ENCODE assay signal across 19 cellular contexts in genomic region chr20:58665606-58666005, GRCh38. TPM values are rescaled to one million over a fixed set of nuclear protein-coding genes. Genes with fewer than 3 reads are reported as not detected.
DNase-seq lines count a peak whose midpoint lies in the region; ATAC-seq, FAIRE-seq and TF ChIP-seq lines count a peak whose summit lies in the region.
"Had no signal": no experiment of that assay in that cellular context is flagged by ENCODE, and none has a peak within 500 bp of the region (broad histone marks: within the 10 kb centered on the region; RNA-seq: fewer than 3 reads in every experiment).

No MANE protein-coding gene starts in this region.

- peaks cover 67 to 80% of the 10 kb centered on the region in 2 experiments for H3K4me1 Mint-ChIP-seq in H9

- H3K36me3 ChIP-seq in H1 (ENCODE audit: control insufficient read depth in 2 of 4, insufficient read depth in 4 of 4, low read length in 3 of 4) (peaks cover 0 to 41% (median 1%) of the 10 kb centered on the region in 4 experiments; a peak in 5 of 8 replicates), mucosa of descending colon (ENCODE audit: low read depth) (no peaks in the 10 kb centered on the region), ovary (no peaks in the 10 kb centered on the region)

- DNase-seq in H9 (no peak), RPMI7951 (ENCODE audit: low read depth) (peak; percentile 85), H1 (ENCODE audit: low read depth in 1 of 2, low spot score in 2 of 2) (peak in 1 of 2 experiments; percentile 34), renal cortical epithelial cell (ENCODE audit: low read depth) (peak; percentile 48), mucosa of descending colon (no peak), ovary (no peak)
- DNase-seq: activated CD8-positive, alpha-beta memory T cell treated with anti-CD3 and anti-CD28 coated beads, Interleukin-2, amount 10 ng/mL, durations not matched to agents 7 days and 5 days; activated gamma-delta T cell treated with Interleukin-2 at 50 U/mL for 16 hours; foreskin keratinocyte; HCEC 1CT; left lung; NCI-H345; SIG-M5; testis had no signal

- no peak for ATAC-seq in mucosa of descending colon
- ATAC-seq in GM21825 (IDR thresholded peaks at IDR 0.05; ENCODE audit: unreplicated experiment): no peak
- ATAC-seq: activated CD8-positive, alpha-beta memory T cell treated with anti-CD3 and anti-CD28 coated beads, Interleukin-2, amount 10 ng/mL, durations not matched to agents 7 days and 5 days; foreskin keratinocyte; left lung had no signal

- no peak for FAIRE-seq in H1 (lab: Jason Lieb, UNC)
- FAIRE-seq: colon had no signal

- TF ChIP-seq POLR2A in H1 (IDR thresholded peaks at IDR 0.05; ENCODE audit: control extremely low read depth in 1 of 2, low read depth in 2 of 2, low read length in 2 of 2): no peak
- TF ChIP-seq POLR2A in ovary (IDR thresholded peaks at IDR 0.05): no peak

- peaks cover 19% of the 10 kb centered on the region; the same call in 1 of the 2 replicates for H3K79me2 ChIP-seq in H9 (ENCODE audit: insufficient read depth, low read length)
- peaks cover 11 to 71% of the 10 kb centered on the region in 2 experiments for H3K79me2 ChIP-seq in H1 (ENCODE audit: control insufficient read depth in 1 of 2, insufficient read depth in 2 of 2, low read length in 2 of 2)

- H3K27me3 ChIP-seq in H9 (ENCODE audit: insufficient read depth, low read length) (no peaks in the 10 kb centered on the region), H1 (replicated peaks in 1 of 4; ENCODE audit: control insufficient read depth in 3 of 4, extremely low read depth in 1 of 4, insufficient read depth in 3 of 4, low read length in 3 of 4) (no peaks in the 10 kb centered on the region), ovary (no peaks in the 10 kb centered on the region)
- H3K27me3 ChIP-seq: foreskin keratinocyte, left lung, testis had no signal

- no peak overlapping the region for H4K91ac ChIP-seq in H9 (ENCODE audit: insufficient read length, low read depth, low read length)
- H4K91ac ChIP-seq in H1 (replicated peaks; ENCODE audit: insufficient read length, low read length): no peak overlapping the region

- peaks cover 14% of the 10 kb centered on the region; the same call in 1 of the 2 replicates for H3K4me1 ChIP-seq in H9 (ENCODE audit: insufficient read depth, low read length)
- peaks cover 14 to 36% (median 27%) of the 10 kb centered on the region in 4 experiments for H3K4me1 ChIP-seq in H1 (replicated peaks in 1 of 4; ENCODE audit: control insufficient read depth in 3 of 4, insufficient read depth in 4 of 4, low read length in 3 of 4)
- H3K4me1 ChIP-seq in mucosa of descending colon (ENCODE audit: low read depth): no peaks in the 10 kb centered on the region
- no peaks in the 10 kb centered on the region for H3K4me1 ChIP-seq in ovary (ENCODE audit: insufficient read depth)
- H3K4me1 ChIP-seq: foreskin keratinocyte, parathyroid adenoma, testis had no signal

- H3K9me3 ChIP-seq in H9 (ENCODE audit: control insufficient read depth, low read depth, low read length) (no peaks in the 10 kb centered on the region), H1 (ENCODE audit: insufficient read depth in 2 of 2, low read depth in 1 of 2, low read length in 1 of 2) (no peaks in the 10 kb centered on the region), mucosa of descending colon (no peaks in the 10 kb centered on the region), ovary (no peaks in the 10 kb centered on the region)
- H3K9me3 ChIP-seq: left lung, testis had no signal

- H4K20me1 ChIP-seq in H9 (ENCODE audit: control insufficient read depth, insufficient read depth, insufficient read length) (no peaks in the 10 kb centered on the region), H1 (replicated peaks in 1 of 2; ENCODE audit: control insufficient read depth in 1 of 2, insufficient read depth in 2 of 2, low read length in 2 of 2) (no peaks in the 10 kb centered on the region)

- POLR2A ChIA-PET in H1 (lab: Charles Lee; ENCODE audit: partially characterized antibody): interaction anchor here (15.3 kb wide), 1 partner anchor 9 kb away, joined by 242 read pairs; the partner anchor contains the start of gene STX16

- H2BK20ac ChIP-seq in H9 (ENCODE audit: low read depth, low read length, poor library complexity, severe bottlenecking) (no peak overlapping the region), H1 (ENCODE audit: low read length) (0 out of 2 replicates have a peak overlapping the region, but pooled peaks have one; percentile 13)

- H3K27ac Mint-ChIP-seq in H9: peak overlapping the region in 2 of 3 experiments; percentile 1 to 36; a peak in 2 of 7 replicates
- H3K27ac Mint-ChIP-seq: T-helper 1 cell treated with Interleukin-12 subunit alpha and Interleukin-12 subunit beta and Interleukin-4 antibody, amounts not matched to agents 30 μg/mL and 1 μg/mL, for 36 hours had no signal

- peak overlapping the region; percentile 76 for H2BK12ac ChIP-seq in H9 (ENCODE audit: insufficient read length, low read depth, low read length)
- H2BK12ac ChIP-seq in H1 (ENCODE audit: low read depth, low read length): peak overlapping the region; percentile 3; the same call in 1 of the 2 replicates

- H3K9me3 Mint-ChIP-seq in H9: no peaks in the 10 kb centered on the region
- H3K9me3 Mint-ChIP-seq: T-helper 1 cell treated with Interleukin-12 subunit alpha and Interleukin-12 subunit beta and Interleukin-4 antibody, amounts not matched to agents 30 μg/mL and 1 μg/mL, for 36 hours had no signal

- no peak overlapping the region for H3K23ac ChIP-seq in H9 (ENCODE audit: insufficient read length, low read depth, low read length)
- H3K23ac ChIP-seq in H1 (ENCODE audit: insufficient read length): no peak overlapping the region

- H3K4ac ChIP-seq in H9 (ENCODE audit: low read depth, low read length) (no peak overlapping the region), H1 (replicated peaks; ENCODE audit: insufficient read length, low read depth, low read length) (no peak overlapping the region)

- H2BK5ac ChIP-seq in H9 (ENCODE audit: insufficient read length, low read length): no peak overlapping the region
- no peak overlapping the region for H2BK5ac ChIP-seq in H1 (ENCODE audit: low read depth, low read length)

- H3K9ac ChIP-seq in H9 (ENCODE audit: extremely low read depth, insufficient read length, low read length) (peak overlapping the region; percentile 21), H1 (replicated peaks in 1 of 4; ENCODE audit: extremely low read depth in 1 of 4, low read depth in 3 of 4, low read length in 3 of 4) (no peak overlapping the region)
- H3K9ac ChIP-seq: parathyroid adenoma had no signal

- H3K27ac ChIP-seq in H9 (ENCODE audit: insufficient read length, low read depth, low read length): no peak overlapping the region
- H3K27ac ChIP-seq in H1 (ENCODE audit: low read depth, low read length): no peak overlapping the region
- H3K27ac ChIP-seq in ovary: no peak overlapping the region
- H3K27ac ChIP-seq: foreskin keratinocyte, left lung, parathyroid adenoma, testis had no signal

- no peak overlapping the region for H2BK120ac ChIP-seq in H9 (ENCODE audit: low read depth, low read length, poor library complexity, severe bottlenecking)
- H2BK120ac ChIP-seq in H1 (replicated peaks; ENCODE audit: low read depth, low read length): no peak overlapping the region

- no peak overlapping the region for H3K4me3 Mint-ChIP-seq in H9
- H3K4me3 Mint-ChIP-seq: activated CD8-positive, alpha-beta memory T cell treated with anti-CD3 and anti-CD28 coated beads, Interleukin-2, amount 10 ng/mL, durations not matched to agents 7 days and 5 days; T-helper 1 cell treated with Interleukin-12 subunit alpha and Interleukin-12 subunit beta and Interleukin-4 antibody, amounts not matched to agents 30 μg/mL and 1 μg/mL, for 36 hours had no signal

- TF ChIP-seq CTCF in H9 (conservative IDR thresholded peaks at IDR 0.05) (no peak), H1 (IDR thresholded peaks at IDR 0.05; ENCODE audit: control extremely low read depth in 1 of 3, insufficient read depth in 1 of 3, low read depth in 1 of 3, low read length in 3 of 3) (no peak), mucosa of descending colon (IDR thresholded peaks at IDR 0.05) (no peak), ovary (IDR thresholded peaks at IDR 0.05) (no peak)

- H4K5ac ChIP-seq in H9 (ENCODE audit: insufficient read length, low read depth, low read length) (no peak overlapping the region), H1 (ENCODE audit: insufficient read length, low read depth, low read length) (no peak overlapping the region)

- no CpG with 5 or more reads among the region's 11 CpGs for WGBS in H9 (ENCODE audit: extremely low coverage, insufficient read length, low lambda C conversion rate)
- 78% methylated on average over 11 of the region's 11 CpGs; no CpG with 5 or more reads in 1 of the 2 experiments for WGBS in H1 (ENCODE audit: extremely low coverage in 1 of 2, insufficient coverage in 1 of 2, insufficient read length in 1 of 2, insufficient replicate concordance in 2 of 2, low coverage in 1 of 2, low lambda C conversion rate in 2 of 2, missing lambda C conversion rate in 1 of 2), 2 experiments
- WGBS in ovary, 3 donors: 78 to 84% (median 83%) methylated on average over 11 of the region's 11 CpGs

- no peak overlapping the region for H3K4me3 ChIP-seq in H1 (ENCODE audit: extremely low read depth in 1 of 4, insufficient read depth in 2 of 4, low read depth in 3 of 4, low read length in 4 of 4)
- no peak overlapping the region for H3K4me3 ChIP-seq in mucosa of descending colon
- H3K4me3 ChIP-seq in ovary: no peak overlapping the region
- H3K4me3 ChIP-seq: left lung, smooth muscle cell, testis had no signal

- H3K14ac ChIP-seq in H9 (ENCODE audit: insufficient read depth, low read length) (peak overlapping the region; percentile 35; the same call in 1 of the 2 replicates), H1 (ENCODE audit: insufficient read length) (no peak overlapping the region)

- no peaks in the 10 kb centered on the region for H3K79me1 ChIP-seq in H9 (ENCODE audit: insufficient read depth, low read depth, low read length, poor library complexity, severe bottlenecking)
- H3K79me1 ChIP-seq in H1 (ENCODE audit: low read depth, low read length): peaks cover 9% of the 10 kb centered on the region

- H2AFZ ChIP-seq in H9 (ENCODE audit: low read length) (no peak overlapping the region), H1 (ENCODE audit: low read length) (no peak overlapping the region)
- H2AFZ ChIP-seq: parathyroid adenoma had no signal

- no peak overlapping the region for H2AK5ac ChIP-seq in H9 (ENCODE audit: insufficient read length, low read length)
- H2AK5ac ChIP-seq in H1 (ENCODE audit: low read depth, low read length): peak overlapping the region; percentile 55; the same call in 1 of the 2 replicates

- TF ChIP-seq EP300 in H1 (IDR thresholded peaks at IDR 0.05; ENCODE audit: borderline replicate concordance in 1 of 2, low read depth in 2 of 2, low read length in 2 of 2) (no peak), ovary (IDR thresholded peaks at IDR 0.05) (no peak)

- intact Hi-C loops in mucosa of descending colon (cut with DNase I, micrococcal nuclease) (no loop called here), ovary (cut with DNase I) (loop anchor here in 1 of 4 donors (1.0 kb wide), 1 partner anchor 41 kb away; no protein-coding TSS in a partner anchor)

- no peak overlapping the region for H3K4me2 ChIP-seq in H9 (ENCODE audit: insufficient read depth, insufficient read length, low read length)
- no peak overlapping the region for H3K4me2 ChIP-seq in H1 (ENCODE audit: insufficient read depth in 1 of 2, low read depth in 2 of 2, low read length in 2 of 2)
- H3K4me2 ChIP-seq: smooth muscle cell had no signal

- peaks cover 4 to 52% (median 41%) of the 10 kb centered on the region in 3 experiments for H3K36me3 Mint-ChIP-seq in H9 (ENCODE audit: insufficient read depth in 1 of 3, low read depth in 3 of 3)

- H4K8ac ChIP-seq in H9 (replicated peaks; ENCODE audit: insufficient read length, low read depth, low read length): no peak overlapping the region
- H4K8ac ChIP-seq in H1 (ENCODE audit: extremely low read depth, insufficient read depth, low read length): no peak overlapping the region

- peak overlapping the region; percentile 100; the same call in 1 of the 2 replicates for H2BK15ac ChIP-seq in H9 (ENCODE audit: low read depth, low read length)
- H2BK15ac ChIP-seq in H1 (ENCODE audit: low read length): no peak overlapping the region

- CTCF ChIA-PET in H1 (lab: Charles Lee; ENCODE audit: partially characterized antibody): no interaction called here

- TF ChIP-seq RAD21 in H1 (IDR thresholded peaks at IDR 0.05 in 1 of 2, conservative IDR thresholded peaks at IDR 0.05 in 1 of 2; ENCODE audit: low read depth in 2 of 2, low read length in 2 of 2): no peak

- no peaks in the 10 kb centered on the region for H3K23me2 ChIP-seq in H9 (ENCODE audit: insufficient read length, low read depth, low read length, poor library complexity, severe bottlenecking)
- H3K23me2 ChIP-seq in H1 (ENCODE audit: low read depth, low read length): 0 out of 2 replicates have a peak, but pooled peaks cover 2% of the 10 kb centered on the region

- H3K56ac ChIP-seq in H9 (ENCODE audit: insufficient read length, low read depth, low read length) (no peak overlapping the region), H1 (replicated peaks; ENCODE audit: insufficient read length, low read depth, low read length) (no peak overlapping the region)

- H3K27me3 Mint-ChIP-seq in H9 (ENCODE audit: low read depth): no peaks in the 10 kb centered on the region
- H3K27me3 Mint-ChIP-seq: activated CD8-positive, alpha-beta memory T cell treated with anti-CD3 and anti-CD28 coated beads, Interleukin-2, amount 10 ng/mL, durations not matched to agents 7 days and 5 days had no signal

- H3T11ph ChIP-seq in H9 (ENCODE audit: low read length): no peak overlapping the region

- H3K18ac ChIP-seq in H9 (ENCODE audit: insufficient read length, low read depth, low read length) (no peak overlapping the region), H1 (ENCODE audit: extremely low read depth, low read length) (no peak overlapping the region)

RNA-seq across cellular contexts. Expression of gene STX16, which starts 14.5 kb away (rescaled TPM):
- total RNA-seq in H9 (2021) (81.4 and 87.8 TPM in 2 replicates), renal cortical epithelial cell (25.9 and 60.6 TPM in 2 replicates), mucosa of descending colon (10 to 100 TPM; 42.2 to 70.4 (median 43.1) TPM), ovary (10 to 100 TPM; 31.9 to 55.8 (median 46.5) TPM)
- total RNA-seq in RPMI7951 (2014; rRNA removed; shearing (Covaris generic)): 12.5 and 17.6 TPM in 2 replicates
- 61.6 and 64.4 TPM in 2 replicates for total RNA-seq in H1 (2021; fragmentation: NEBNext Ultra II Directional; extraction: Animal tissue kit (Norgen Biotek cat#: 25700))
- polyA plus RNA-seq in H1 (2011; rRNA removed) (45.2 and 45.3 TPM in 2 replicates), ovary (10 to 100 TPM; 42.5 to 55.3 TPM)
- polyA plus RNA-seq in H1 (2011; cell fraction: cytosol; rRNA removed): 87.2 TPM
- polyA plus RNA-seq in H1 (2011; cell fraction: nucleus; rRNA removed): 65.1 TPM
- 67.7 to 88.0 TPM (median 78.0 TPM) in 4 replicates for polyA plus RNA-seq in H1 (2012, experiment 1 of 2)
- 9.0 TPM for polyA plus RNA-seq in H1 (2012, experiment 2 of 2)
- polyA plus RNA-seq in H1 (2013, experiment 1 of 2): 60.8 TPM
- 50.5 TPM for polyA plus RNA-seq in H1 (2013, experiment 2 of 2)
- 45.0 and 48.5 TPM in 2 replicates for polyA minus RNA-seq in H1 (2011; rRNA and poly(A)+ RNA removed)
- 32.7 TPM for polyA minus RNA-seq in H1 (2011; cell fraction: cytosol; rRNA and poly(A)+ RNA removed)
- 46.7 TPM for polyA minus RNA-seq in H1 (2011; cell fraction: nucleus; rRNA and poly(A)+ RNA removed)

RNA-seq across cellular contexts. Expression of gene NPEPL1, which starts 27.0 kb away (rescaled TPM):
- total RNA-seq in H9 (2021) (31.1 TPM in 2 replicates), renal cortical epithelial cell (19.5 and 21.2 TPM in 2 replicates), mucosa of descending colon (10 to 100 TPM; 26.8 to 41.6 (median 30.8) TPM), ovary (10 to 100 TPM; 17.8 to 41.0 (median 33.9) TPM)
- total RNA-seq in RPMI7951 (2014; rRNA removed; shearing (Covaris generic)): 11.2 and 13.8 TPM in 2 replicates
- 26.7 and 26.8 TPM in 2 replicates for total RNA-seq in H1 (2021; fragmentation: NEBNext Ultra II Directional; extraction: Animal tissue kit (Norgen Biotek cat#: 25700))
- polyA plus RNA-seq in H1 (2011; rRNA removed) (12.4 and 26.3 TPM in 2 replicates), ovary (10 to 100 TPM in 1 of 2 donors, 1 to 10 TPM in 1; 6.2 to 38.5 TPM)
- 20.2 TPM for polyA plus RNA-seq in H1 (2011; cell fraction: cytosol; rRNA removed)
- polyA plus RNA-seq in H1 (2011; cell fraction: nucleus; rRNA removed): 166 TPM
- 30.4 to 43.7 TPM (median 40.6 TPM) in 4 replicates for polyA plus RNA-seq in H1 (2012, experiment 1 of 2)
- polyA plus RNA-seq in H1 (2012, experiment 2 of 2): 20.7 TPM
- 16.9 TPM for polyA plus RNA-seq in H1 (2013, experiment 1 of 2)
- polyA plus RNA-seq in H1 (2013, experiment 2 of 2): 14.3 TPM
- polyA minus RNA-seq in H1 (2011; rRNA and poly(A)+ RNA removed): 7.0 and 9.4 TPM in 2 replicates
- polyA minus RNA-seq in H1 (2011; cell fraction: cytosol; rRNA and poly(A)+ RNA removed): 9.7 TPM
- polyA minus RNA-seq in H1 (2011; cell fraction: nucleus; rRNA and poly(A)+ RNA removed): 37.9 TPM

Comparison
In these comparisons a context has a peak if more than half of its experiments do, and no peak if none do; other contexts are left out.
1. DNase-seq: peak in RPMI7951 (single experiment) and renal cortical epithelial cell (single experiment); none in H9 (single experiment), mucosa of descending colon (0 of 3) and ovary (0 of 5).